Comparison of ENCODE assay signal across 24 cellular contexts in the genomic region with DNA sequence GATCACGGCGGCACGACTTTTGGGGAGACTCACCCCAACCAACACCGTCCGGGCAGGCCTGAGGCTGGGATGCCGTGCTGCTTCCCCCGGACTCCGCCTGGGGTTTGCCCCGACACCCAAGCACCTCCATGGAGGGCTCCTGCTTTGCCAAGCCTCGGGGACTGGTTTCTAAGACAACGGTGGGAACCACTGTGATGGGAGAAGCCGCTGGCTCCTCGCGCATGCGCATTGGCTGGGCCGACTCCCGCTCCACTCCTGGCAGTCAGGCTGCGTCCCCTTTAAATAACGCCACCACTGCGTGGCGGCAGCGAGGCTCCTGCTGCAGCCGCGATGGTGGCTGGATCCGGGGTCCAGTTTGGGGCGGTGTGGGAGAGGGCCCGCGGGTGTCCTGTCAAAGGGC.
"Had no signal": no experiment of that assay in that cellular context is flagged by ENCODE, and none has a peak within 500 bp of the region (broad histone marks: within the 10 kb centered on the region; RNA-seq: fewer than 3 reads in every experiment).

No MANE protein-coding gene starts in this region.

- H3K36me3 ChIP-seq: WERI-Rb-1 had no signal

- ATAC-seq: activated CD4-positive, alpha-beta T cell treated with anti-CD3 and anti-CD28 coated beads for 36 hours; activated T-helper 17 cell treated with anti-CD3 and anti-CD28 coated beads, Interleukin-2, amount 50 U/mL, for 72 hours; Panc1; Right ventricle myocardium inferior had no signal

- H3K27ac ChIP-seq: WERI-Rb-1 had no signal

- DNase-seq: activated CD4-positive, alpha-beta memory T cell treated with anti-CD3 and anti-CD28 coated beads, Interleukin-2, amount 10 ng/mL, durations not matched to agents 7 days and 5 days; activated CD4-positive, alpha-beta T cell treated with anti-CD3 and anti-CD28 coated beads for 36 hours; activated CD4-positive, alpha-beta T cell treated with anti-CD3 and anti-CD28 coated beads, Interleukin-2, amount 50 U/mL, for 1 hour; activated gamma-delta T cell; activated naive CD4-positive, alpha-beta T cell treated with anti-CD3 and anti-CD28 coated beads for 36 hours; activated T-cell treated with anti-CD3 and anti-CD28 coated beads for 4 hours; activated T-cell treated with anti-CD3 and anti-CD28 coated beads, Interleukin-2, amount 50 U/mL, for 48 hours; amygdala; Kasumi-1; KBM-7; NCI-H1417; NCI-H1694; NCI-H2029; NCI-H2171; NCI-H345; NCI-H510A; NCI-H526 treated with DMSO at 0.1 percent for 48 hours; NK-92 treated with Interleukin-12 subunit alpha and Interleukin-12 subunit beta, amount 100 ng/mL, for 24 hours; OCI-M1; RPMI8226; WERI-Rb-1 had no signal
